In the genomic region with DNA sequence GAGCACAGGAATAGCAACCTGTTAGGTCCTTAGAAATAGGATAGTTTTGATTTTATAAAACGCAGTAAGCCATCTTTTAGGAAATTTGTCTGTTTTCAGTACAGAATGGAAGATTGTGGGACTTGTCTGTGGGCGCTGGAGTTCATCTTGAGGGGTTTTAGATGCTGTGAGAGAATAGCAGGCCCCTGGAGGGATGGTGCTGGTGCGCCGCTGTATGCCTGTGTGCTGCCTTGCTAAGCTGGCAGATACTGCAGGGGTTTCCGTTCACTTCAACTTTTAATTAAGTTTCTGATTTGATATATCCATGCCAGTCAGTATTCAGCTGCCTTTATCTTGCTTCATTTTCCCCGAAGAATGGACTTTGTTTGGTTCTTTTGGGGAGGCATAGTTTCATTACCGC, we compare ENCODE assay signal across 5 cellular contexts. TPM values are rescaled to one million over a fixed set of nuclear protein-coding genes. Genes with fewer than 3 reads are reported as not detected.
"Had no signal": no experiment of that assay in that cellular context is flagged by ENCODE, and none has a peak within 500 bp of the region (broad histone marks: within the 10 kb centered on the region; RNA-seq: fewer than 3 reads in every experiment).

No MANE protein-coding gene starts in this region.

- ATAC-seq: GM23338 had no signal

- H3K9me3 Mint-ChIP-seq: GM23338, H9 had no signal

- H3K4me3 ChIP-seq: GM23338 had no signal

- H3K4me3 Mint-ChIP-seq: GM23338, H9 had no signal

- H3K27ac Mint-ChIP-seq: GM23338, H9 had no signal

- DNase-seq: H9, HCEC 1CT, IMR-90 had no signal

RNA-seq across cellular contexts. Expression of a gene that starts 4.2 kb away (rescaled TPM):
- total RNA-seq: HT-29 had no signal
